8 cellular contexts compared by ENCODE assay signal in genomic region chr1:8712413-8713229, GRCh38.
DNase-seq lines count a peak whose midpoint lies in the region; ATAC-seq, FAIRE-seq and TF ChIP-seq lines count a peak whose summit lies in the region.

No MANE protein-coding gene starts in this region.

- WGBS in A549 (ENCODE audit: missing lambda C conversion rate): under 1% methylated on average over 5 of the region's 5 CpGs
- 2% methylated on average over 5 of the region's 5 CpGs for WGBS in GM23248 (ENCODE audit: low coverage in 1 of 2, low lambda C conversion rate in 2 of 2, missing lambda C conversion rate in 2 of 2), 2 experiments

- H3K4me3 Mint-ChIP-seq in activated CD8-positive, alpha-beta T cell treated with anti-CD3 and anti-CD28 coated beads for 36 hours: peak overlapping the region; percentile 12

- peak in 1 of 2 experiments; percentile 24; a peak in 3 of 5 replicates for TF ChIP-seq RAD21 in A549 (conservative IDR thresholded peaks at IDR 0.05 in 1 of 2, IDR thresholded peaks at IDR 0.05 in 1 of 2)

- H3K36me3 Mint-ChIP-seq in activated CD8-positive, alpha-beta T cell treated with anti-CD3 and anti-CD28 coated beads for 36 hours (ENCODE audit: low read depth): no peaks in the 10 kb centered on the region

- TF ChIP-seq EP300 in A549 (IDR thresholded peaks at IDR 0.05): peak; percentile 54 to 86; a peak in 4 of 5 replicates

- in situ Hi-C loops in GM23248 (cut with MboI): no loop called here

- peaks cover 43% of the 10 kb centered on the region for H3K79me2 ChIP-seq in GM23248 (ENCODE audit: insufficient read depth)

- no peaks in the 10 kb centered on the region for H3K9me3 ChIP-seq in A549
- no peaks in the 10 kb centered on the region for H3K9me3 ChIP-seq in GM23248 (ENCODE audit: low read depth)

- CTCF ChIA-PET in A549 (lab: Yijun Ruan, JAX): interaction anchor here (0.8 to 1.8 kb wide), 3 partner anchors 9 to 32 kb away, joined by 3 to 4 read pairs (median 3); no protein-coding TSS in a partner anchor
- CTCF ChIA-PET in activated CD8-positive, alpha-beta T cell treated with anti-CD3 and anti-CD28 coated beads for 36 hours (lab: Charles Lee): interaction anchor here (1.2 to 1.4 kb wide), 2 partner anchors 18 to 143 kb away, joined by 3 read pairs; no protein-coding TSS in a partner anchor

- H3K36me3 ChIP-seq in GM23248 (ENCODE audit: low read depth): no peaks in the 10 kb centered on the region

- peak overlapping the region; percentile 82 for H3K9ac ChIP-seq in GM23248

- H3K4me1 ChIP-seq in A549 (peaks cover 66% of the 10 kb centered on the region), GM23248 (ENCODE audit: insufficient read depth) (peaks cover 40% of the 10 kb centered on the region)

- DNase-seq in A549 (ENCODE audit: low read depth in 1 of 2, low spot score in 1 of 2) (peak; percentile 77 to 93), GM23248 (peak; percentile 91), NCI-H345 (lab: John Stamatoyannopoulos, UW) (peak; percentile 80), left cardiac atrium (no peak), sciatic nerve (ENCODE audit: low spot score) (no peak)
- DNase-seq in activated CD8-positive, alpha-beta T cell treated with anti-CD3 and anti-CD28 coated beads for 36 hours: no peak

- H4K20me1 ChIP-seq in GM23248 (ENCODE audit: insufficient read depth): no peaks in the 10 kb centered on the region

- no peak for TF ChIP-seq CTCF in A549 (IDR thresholded peaks at IDR 0.05)
- TF ChIP-seq CTCF in activated CD8-positive, alpha-beta T cell treated with anti-CD3 and anti-CD28 coated beads for 36 hours (IDR thresholded peaks at IDR 0.05): no peak

- peaks cover 2% of the 10 kb centered on the region for H3K9me3 Mint-ChIP-seq in activated CD8-positive, alpha-beta T cell treated with anti-CD3 and anti-CD28 coated beads for 36 hours

- H2AFZ ChIP-seq in GM23248: peak overlapping the region; percentile 61

- intact Hi-C loops in activated CD8-positive, alpha-beta T cell treated with anti-CD3 and anti-CD28 coated beads for 36 hours (cut with micrococcal nuclease): no loop called here
- intact Hi-C loops in left cardiac atrium (cut with DNase I) (no loop called here), sciatic nerve (cut with DNase I) (no loop called here)

- H3K4me2 ChIP-seq in A549 (peak overlapping the region; percentile 93), GM23248 (ENCODE audit: unreplicated experiment) (peak overlapping the region; percentile 86)

- no peaks in the 10 kb centered on the region for H3K9me2 ChIP-seq in GM23248 (ENCODE audit: insufficient read depth)

- H3K27ac ChIP-seq in A549 (peak overlapping the region; percentile 88 to 94), GM23248 (peak overlapping the region; percentile 95)

- H3K27me3 Mint-ChIP-seq in activated CD8-positive, alpha-beta T cell treated with anti-CD3 and anti-CD28 coated beads for 36 hours: peaks cover 2% of the 10 kb centered on the region

- TF ChIP-seq POLR2A in A549 (IDR thresholded peaks at IDR 0.05; ENCODE audit: low read length): no peak

- peaks cover 21% of the 10 kb centered on the region for H3K4me1 Mint-ChIP-seq in activated CD8-positive, alpha-beta T cell treated with anti-CD3 and anti-CD28 coated beads for 36 hours (ENCODE audit: low read depth)

- peak overlapping the region; percentile 69 for H3K27ac Mint-ChIP-seq in activated CD8-positive, alpha-beta T cell treated with anti-CD3 and anti-CD28 coated beads for 36 hours

- H3F3A ChIP-seq in GM23248 (ENCODE audit: insufficient read depth): peaks cover 25% of the 10 kb centered on the region

- H3K27me3 ChIP-seq in GM23248 (replicated peaks; ENCODE audit: insufficient read depth): no peaks in the 10 kb centered on the region

- H3K4me3 ChIP-seq in A549 (0 out of 3 replicates have a peak overlapping the region, but pooled peaks have one; percentile 17), GM23248 (peak overlapping the region; percentile 59)

- peak; percentile 92 to 95 for ATAC-seq in A549
- ATAC-seq in activated CD8-positive, alpha-beta T cell treated with anti-CD3 and anti-CD28 coated beads for 36 hours: no peak
- peak; percentile 34 to 51 for ATAC-seq in left cardiac atrium
- peak; percentile 79 for ATAC-seq in sciatic nerve
- ATAC-seq in HG03196 (IDR thresholded peaks at IDR 0.05; ENCODE audit: unreplicated experiment): no peak
- no peak for ATAC-seq in GM21423 (IDR thresholded peaks at IDR 0.05; ENCODE audit: unreplicated experiment)

- POLR2A ChIA-PET in A549 (lab: Yijun Ruan, JAX): interaction anchor here (0.5 to 1.4 kb wide), 4 partner anchors 9 to 104 kb away, joined by 3 to 13 read pairs (median 4); no protein-coding TSS in a partner anchor
- POLR2A ChIA-PET in activated CD8-positive, alpha-beta T cell treated with anti-CD3 and anti-CD28 coated beads for 36 hours (lab: Charles Lee): interaction anchor here (0.7 kb wide), 1 partner anchor 10 kb away, joined by 3 read pairs; no protein-coding TSS in a partner anchor

- peak; percentile 23 for FAIRE-seq in A549 (lab: Jason Lieb, UNC)

TF ChIP-seq in A549, 52 proteins besides CTCF, POLR2A, EP300 and RAD21 (continues in another document):
- TF ChIP-seq USF2 (IDR thresholded peaks at IDR 0.05) (no peak; the same call in 1 of the 2 replicates), ATOH8 (CRISPR knock-in tag; IDR thresholded peaks at IDR 0.05; ENCODE audit: low read depth) (no peak), MAZ (IDR thresholded peaks at IDR 0.05; ENCODE audit: borderline replicate concordance, low read depth, low read length) (no peak), JUNB (IDR thresholded peaks at IDR 0.05) (peak; percentile 83), HEYL (CRISPR knock-in tag; IDR thresholded peaks at IDR 0.05) (no peak), BHLHE40 (IDR thresholded peaks at IDR 0.05; ENCODE audit: low read depth, low read length) (no peak), CBX8 (IDR thresholded peaks at IDR 0.05) (no peak), RFX5 (IDR thresholded peaks at IDR 0.05) (no peak), ZNF302 (CRISPR knock-in tag; IDR thresholded peaks at IDR 0.05) (no peak), HOXB13 (CRISPR knock-in tag; IDR thresholded peaks at IDR 0.05; ENCODE audit: low read depth) (no peak), RARB (CRISPR knock-in tag; IDR thresholded peaks at IDR 0.05) (no peak), ZSCAN20 (CRISPR knock-in tag; IDR thresholded peaks at IDR 0.05) (no peak), HOXB5 (CRISPR knock-in tag; IDR thresholded peaks at IDR 0.05) (no peak), ZC3H11A (IDR thresholded peaks at IDR 0.05) (no peak), FOSL2 (IDR thresholded peaks at IDR 0.05) (0 out of 2 replicates have a peak, but pooled peaks have one; percentile 26), FOSL2 (CRISPR knock-in tag; IDR thresholded peaks at IDR 0.05) (peak; percentile 76), KDM1A (IDR thresholded peaks at IDR 0.05; ENCODE audit: low read depth) (no peak), KDM5A (IDR thresholded peaks at IDR 0.05) (no peak), CHD2 (IDR thresholded peaks at IDR 0.05; ENCODE audit: low read length, partially characterized antibody) (no peak), FOXS1 (CRISPR knock-in tag; IDR thresholded peaks at IDR 0.05) (no peak; the same call in 1 of the 2 replicates)
- TF ChIP-seq, protein P1, sequence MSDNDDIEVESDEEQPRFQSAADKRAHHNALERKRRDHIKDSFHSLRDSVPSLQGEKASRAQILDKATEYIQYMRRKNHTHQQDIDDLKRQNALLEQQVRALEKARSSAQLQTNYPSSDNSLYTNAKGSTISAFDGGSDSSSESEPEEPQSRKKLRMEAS (IDR thresholded peaks at IDR 0.05): no peak; the same call in 1 of the 2 replicates
- TF ChIP-seq, protein P2, sequence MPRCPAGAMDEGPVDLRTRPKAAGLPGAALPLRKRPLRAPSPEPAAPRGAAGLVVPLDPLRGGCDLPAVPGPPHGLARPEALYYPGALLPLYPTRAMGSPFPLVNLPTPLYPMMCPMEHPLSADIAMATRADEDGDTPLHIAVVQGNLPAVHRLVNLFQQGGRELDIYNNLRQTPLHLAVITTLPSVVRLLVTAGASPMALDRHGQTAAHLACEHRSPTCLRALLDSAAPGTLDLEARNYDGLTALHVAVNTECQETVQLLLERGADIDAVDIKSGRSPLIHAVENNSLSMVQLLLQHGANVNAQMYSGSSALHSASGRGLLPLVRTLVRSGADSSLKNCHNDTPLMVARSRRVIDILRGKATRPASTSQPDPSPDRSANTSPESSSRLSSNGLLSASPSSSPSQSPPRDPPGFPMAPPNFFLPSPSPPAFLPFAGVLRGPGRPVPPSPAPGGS (IDR thresholded peaks at IDR 0.05): no peak
- TF ChIP-seq, protein P3, sequence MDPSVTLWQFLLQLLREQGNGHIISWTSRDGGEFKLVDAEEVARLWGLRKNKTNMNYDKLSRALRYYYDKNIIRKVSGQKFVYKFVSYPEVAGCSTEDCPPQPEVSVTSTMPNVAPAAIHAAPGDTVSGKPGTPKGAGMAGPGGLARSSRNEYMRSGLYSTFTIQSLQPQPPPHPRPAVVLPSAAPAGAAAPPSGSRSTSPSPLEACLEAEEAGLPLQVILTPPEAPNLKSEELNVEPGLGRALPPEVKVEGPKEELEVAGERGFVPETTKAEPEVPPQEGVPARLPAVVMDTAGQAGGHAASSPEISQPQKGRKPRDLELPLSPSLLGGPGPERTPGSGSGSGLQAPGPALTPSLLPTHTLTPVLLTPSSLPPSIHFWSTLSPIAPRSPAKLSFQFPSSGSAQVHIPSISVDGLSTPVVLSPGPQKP (IDR thresholded peaks at IDR 0.05; ENCODE audit: low read depth, low read length): no peak

Comparison
In these comparisons a context has a peak if more than half of its experiments do, and no peak if none do; other contexts are left out.
1. ATAC-seq: peak in A549 (2 of 2), left cardiac atrium (2 of 2) and sciatic nerve (single experiment); none in activated CD8-positive, alpha-beta T cell treated with anti-CD3 and anti-CD28 coated beads for 36 hours (single experiment), HG03196 (single experiment) and GM21423 (single experiment).
2. DNase-seq: peak in A549 (2 of 2), GM23248 (single experiment) and NCI-H345 (single experiment); none in activated CD8-positive, alpha-beta T cell treated with anti-CD3 and anti-CD28 coated beads for 36 hours (single experiment), left cardiac atrium (single experiment) and sciatic nerve (single experiment).